ENCODE assay signal across 8 cellular contexts in the genomic region with DNA sequence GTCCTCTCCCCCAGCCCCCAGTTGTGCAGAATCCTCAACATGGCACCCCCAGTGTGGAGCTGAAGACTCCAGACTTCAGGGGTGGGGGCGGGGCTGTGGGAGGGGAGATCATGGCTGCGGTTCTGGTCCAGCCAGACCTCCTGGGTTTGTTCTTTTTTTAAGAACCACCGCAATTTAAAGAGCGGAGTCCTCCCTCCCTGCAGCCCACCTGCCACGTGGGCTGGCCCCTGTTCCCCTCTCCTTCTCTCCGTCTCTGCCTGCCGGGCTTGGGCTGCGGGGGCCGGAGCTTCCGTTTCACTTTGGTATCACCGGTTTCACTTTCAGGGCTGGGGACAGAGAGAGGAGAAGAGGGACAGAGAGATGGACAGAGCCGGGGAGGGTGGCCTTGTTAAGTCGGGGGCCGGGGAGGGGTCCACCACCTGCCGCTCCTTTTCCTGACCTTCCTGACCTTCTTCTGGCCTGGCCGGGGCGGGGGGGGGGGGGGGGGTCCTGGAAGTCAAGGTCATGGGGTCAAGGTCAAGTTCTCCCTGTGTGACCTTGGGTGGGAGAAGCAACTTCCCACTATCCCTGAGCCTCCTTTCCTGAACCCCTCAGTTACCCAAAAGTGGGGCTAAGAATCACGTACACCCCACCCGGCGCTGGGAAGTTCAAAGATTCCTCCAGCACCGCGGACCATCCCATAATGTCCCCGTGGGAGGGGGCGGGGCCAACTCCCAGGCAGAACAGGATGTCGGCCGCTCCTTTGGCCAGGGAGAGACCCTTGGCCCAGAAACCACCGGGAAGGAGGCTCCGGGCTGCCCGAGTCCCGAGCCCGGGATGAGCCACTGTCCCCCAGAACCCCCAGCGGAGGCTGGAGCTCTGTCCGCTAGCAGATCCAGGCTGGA. TPM values are rescaled to one million over a fixed set of nuclear protein-coding genes. Genes with fewer than 3 reads are reported as not detected.
DNase-seq lines count a peak whose midpoint lies in the region; ATAC-seq and TF ChIP-seq lines count a peak whose summit lies in the region.

No MANE protein-coding gene starts in this region.

- TF ChIP-seq POLR2A in body of pancreas (IDR thresholded peaks at IDR 0.05) = no peak

- H3K9me2 ChIP-seq in PC-3 (replicated peaks; ENCODE audit: low read length) = no peaks in the 10 kb centered on the region

- no peaks in the 10 kb centered on the region for H3K4me1 ChIP-seq in PC-3 (ENCODE audit: insufficient read depth, low read length)
- peaks cover 14% of the 10 kb centered on the region for H3K4me1 ChIP-seq in body of pancreas
- peaks cover 25% of the 10 kb centered on the region for H3K4me1 ChIP-seq in lower lobe of right lung

- H3K27ac ChIP-seq in PC-3 (ENCODE audit: low read length) (no peak overlapping the region), body of pancreas (peak overlapping the region in 3 of 4 donors; percentile 41 to 74 (median 70)), lower lobe of right lung (peak overlapping the region; percentile 91), substantia nigra (ENCODE audit: low read depth, low read length, poor library complexity, severe bottlenecking) (peak overlapping the region; percentile 55)

- ATAC-seq in PC-3 (peak; percentile 67), body of pancreas (peak; percentile 56), lower lobe of right lung (peak; percentile 73 to 82), HG02852 (IDR thresholded peaks at IDR 0.05; ENCODE audit: unreplicated experiment) (no peak)

- H4K20me1 ChIP-seq in PC-3 (ENCODE audit: low read length) = no peaks in the 10 kb centered on the region

- 0 out of 2 replicates have a peak overlapping the region, but pooled peaks have one; percentile 42 for H2AFZ ChIP-seq in PC-3 (ENCODE audit: low read length)

- H3K9me3 ChIP-seq in PC-3 (ENCODE audit: low read length) = no peaks in the 10 kb centered on the region
- no peaks in the 10 kb centered on the region for H3K9me3 ChIP-seq in body of pancreas
- H3K9me3 ChIP-seq in lower lobe of right lung = no peaks in the 10 kb centered on the region

- peak overlapping the region; percentile 51 for H3K4me2 ChIP-seq in PC-3 (ENCODE audit: low read length)

- H3F3A ChIP-seq in PC-3 (ENCODE audit: low read length, unreplicated experiment) = no peaks in the 10 kb centered on the region

- POLR2A ChIA-PET in PC-3 (lab: Charles Lee; ENCODE audit: unreplicated experiment) = interaction anchor here (0.6 kb wide), 2 partner anchors 34 to 1826 kb away, joined by 3 read pairs; a partner anchor contains a TSS

- H3K36me3 ChIP-seq in PC-3 (ENCODE audit: low read depth, low read length) = no peaks in the 10 kb centered on the region
- no peaks in the 10 kb centered on the region for H3K36me3 ChIP-seq in body of pancreas (replicated peaks in 1 of 2; ENCODE audit: insufficient read depth in 1 of 2, low read depth in 2 of 2)
- H3K36me3 ChIP-seq in lower lobe of right lung = no peaks in the 10 kb centered on the region

- in situ Hi-C loops in GM13977 (cut with MboI; ENCODE audit: low pct_unique_long_range_greater_than_20kb, low sequenced_read_pairs, unreplicated experiment) = no loop called here

- H3K9ac ChIP-seq in PC-3 (ENCODE audit: low read length) = no peak overlapping the region

- DNase-seq in GM13977 (ENCODE audit: low spot score) (peak; percentile 78), PC-3 (peak; percentile 20), body of pancreas (peak in 3 of 4 donors; percentile 43 to 57 (median 49)), lower lobe of right lung (peak; percentile 87), substantia nigra (lab: John Stamatoyannopoulos, UW) (peak in 13 of 49 donors; percentile 6 to 47 (median 27)), 8988T (no peak), NCI-H187 treated with DMSO at 0.1 percent for 48 hours (lab: John Stamatoyannopoulos, UW) (no peak)

- H3K4me3 ChIP-seq in PC-3 (ENCODE audit: low read length) (peak overlapping the region; percentile 47; the same call in 1 of the 2 replicates), body of pancreas (peak overlapping the region; percentile 35), lower lobe of right lung (peak overlapping the region; percentile 65)

- WGBS in body of pancreas, 2 donors = 6 to 16% methylated on average over 13 to 32 of the region's 33 CpGs

- H3K27me3 ChIP-seq in PC-3 (ENCODE audit: low read length) = no peaks in the 10 kb centered on the region
- no peaks in the 10 kb centered on the region for H3K27me3 ChIP-seq in body of pancreas
- H3K27me3 ChIP-seq in lower lobe of right lung (ENCODE audit: low read depth) = no peaks in the 10 kb centered on the region

- H3K79me2 ChIP-seq in PC-3 (ENCODE audit: low read length) = no peaks in the 10 kb centered on the region

- TF ChIP-seq CTCF in GM13977 (IDR thresholded peaks at IDR 0.05; ENCODE audit: extremely low read depth, insufficient read depth, missing control alignments) (no peak), PC-3 (conservative IDR thresholded peaks at IDR 0.05; ENCODE audit: low read depth, low read length) (no peak), body of pancreas (IDR thresholded peaks at IDR 0.05) (no peak), lower lobe of right lung (IDR thresholded peaks at IDR 0.05) (no peak)

- CTCF ChIA-PET in PC-3 (lab: Charles Lee) = no interaction called here

- no TSS peak for BruUV-seq in PC-3 (replicated peaks; lab: Mats Ljungman, UMichigan)

- intact Hi-C loops in PC-3 (cut with micrococcal nuclease) (no loop called here), body of pancreas (cut with DNase I) (no loop called here), lower lobe of right lung (cut with DNase I) (no loop called here)

RNA-seq across cellular contexts. Expression of a gene that starts 11.3 kb away (rescaled TPM):
- total RNA-seq in PC-3 (2014; rRNA removed) (16.7 and 40.2 TPM in 2 replicates), body of pancreas (10 to 100 TPM; 30.9 to 31.3 TPM), lower lobe of right lung (51.9 TPM)

RNA-seq across cellular contexts. Expression of a gene that starts 45.9 kb away (rescaled TPM):
- total RNA-seq in PC-3 (2014; rRNA removed) (229 and 360 TPM in 2 replicates), body of pancreas (10 to 100 TPM; 56.8 to 92.0 TPM), lower lobe of right lung (125 TPM)

Comparison
In these comparisons a context has a peak if more than half of its experiments do, and no peak if none do; other contexts are left out.
1. DNase-seq: peak in GM13977 (single experiment), PC-3 (single experiment), body of pancreas (3 of 4) and lower lobe of right lung (single experiment); none in 8988T (single experiment) and NCI-H187 treated with DMSO at 0.1 percent for 48 hours (single experiment).
2. Peak in every context shown above with its lines, with median percentiles within 50 percentile points of each other: H3K4me3 ChIP-seq.